Comparison of ENCODE assay signal across 18 cellular contexts in the genomic region with DNA sequence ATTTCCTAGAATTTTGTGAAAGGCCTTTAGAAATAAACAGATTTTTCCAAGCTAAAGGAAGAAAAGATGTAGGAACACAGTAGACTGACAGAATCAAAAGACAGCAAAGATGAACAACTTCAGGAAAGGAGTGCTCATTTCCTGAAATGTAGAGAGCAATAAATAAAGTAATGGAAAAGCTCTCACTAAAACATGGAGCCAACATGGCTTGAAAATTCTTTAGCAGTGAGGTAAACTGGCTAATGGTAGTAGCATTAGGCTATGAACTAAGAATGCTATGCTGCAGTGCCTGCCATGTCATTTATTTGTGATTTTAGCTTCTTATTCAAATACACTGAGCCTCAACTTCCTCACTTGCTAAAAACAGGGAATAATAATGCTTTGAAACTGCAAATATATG.
DNase-seq lines count a peak whose midpoint lies in the region; TF ChIP-seq lines count a peak whose summit lies in the region.
"Had no signal": no experiment of that assay in that cellular context is flagged by ENCODE, and none has a peak within 500 bp of the region (broad histone marks: within the 10 kb centered on the region; RNA-seq: fewer than 3 reads in every experiment).

No MANE protein-coding gene starts in this region.

- CTCF ChIA-PET in activated naive CD4-positive, alpha-beta T cell treated with anti-CD3 and anti-CD28 coated beads, Interleukin-2, amount 10 ng/mL, durations not matched to agents 7 days and 5 days (lab: Charles Lee): no interaction called here

- H3K36me3 ChIP-seq in mesenchymal stem cell (ENCODE audit: control insufficient read depth in 1 of 2, insufficient read depth in 2 of 2, low read depth in 1 of 2, low read length in 2 of 2) (no peaks in the 10 kb centered on the region), neuronal stem cell (replicated peaks in 1 of 2; ENCODE audit: control insufficient read depth in 2 of 2, insufficient read depth in 2 of 2, low read length in 2 of 2) (no peaks in the 10 kb centered on the region)
- H3K36me3 ChIP-seq: cardiac muscle cell, uterus had no signal

- H3K4me1 Mint-ChIP-seq in activated naive CD4-positive, alpha-beta T cell treated with anti-CD3 and anti-CD28 coated beads, Interleukin-2, amount 10 ng/mL, durations not matched to agents 7 days and 5 days: no peaks in the 10 kb centered on the region
- H3K4me1 Mint-ChIP-seq: activated naive CD8-positive, alpha-beta T cell treated with anti-CD3 and anti-CD28 coated beads for 36 hours had no signal

- H3K27me3 ChIP-seq in mesenchymal stem cell (ENCODE audit: control insufficient read depth in 1 of 2, insufficient read depth in 1 of 2, low read length in 2 of 2) (no peaks in the 10 kb centered on the region), neuronal stem cell (ENCODE audit: control insufficient read depth in 3 of 3, insufficient read depth in 3 of 3, low read depth in 1 of 3, low read length in 3 of 3) (no peaks in the 10 kb centered on the region)
- H3K27me3 ChIP-seq: cardiac muscle cell, uterus had no signal

- H3K23ac ChIP-seq in mesenchymal stem cell (ENCODE audit: low read length in 2 of 2): no peak overlapping the region
- no peak overlapping the region for H3K23ac ChIP-seq in neuronal stem cell (ENCODE audit: low read depth, low read length, poor library complexity)

- no peak overlapping the region for H4K8ac ChIP-seq in mesenchymal stem cell (ENCODE audit: low read length)
- no peak overlapping the region for H4K8ac ChIP-seq in neuronal stem cell (ENCODE audit: low read depth, low read length)

- no peak overlapping the region for H3K14ac ChIP-seq in mesenchymal stem cell (ENCODE audit: low read length in 2 of 2)
- no peak overlapping the region for H3K14ac ChIP-seq in neuronal stem cell (ENCODE audit: low read length)

- no peak overlapping the region for H2AFZ ChIP-seq in mesenchymal stem cell (ENCODE audit: low read depth, low read length)
- H2AFZ ChIP-seq in neuronal stem cell (ENCODE audit: low read length): no peak overlapping the region

- H3K4me3 ChIP-seq in epithelial cell of proximal tubule (ENCODE audit: low read depth, low read length) (no peak overlapping the region), mesenchymal stem cell (ENCODE audit: insufficient read depth in 1 of 2, low read depth in 1 of 2, low read length in 2 of 2) (no peak overlapping the region), neuronal stem cell (ENCODE audit: low read length in 2 of 2) (no peak overlapping the region)
- H3K4me3 ChIP-seq: cardiac muscle cell, psoas muscle, uterus had no signal

- H2BK15ac ChIP-seq in mesenchymal stem cell (ENCODE audit: low read depth, poor library complexity, severe bottlenecking): no peak overlapping the region
- no peak overlapping the region for H2BK15ac ChIP-seq in neuronal stem cell (ENCODE audit: low read length)

- no peak overlapping the region for H3K4me2 ChIP-seq in mesenchymal stem cell (ENCODE audit: low read length, poor library complexity, severe bottlenecking)
- H3K4me2 ChIP-seq in neuronal stem cell (ENCODE audit: insufficient read depth, low read length, poor library complexity, severe bottlenecking): no peak overlapping the region

- H3K9ac ChIP-seq in mesenchymal stem cell (ENCODE audit: low read length): no peak overlapping the region
- no peak overlapping the region for H3K9ac ChIP-seq in neuronal stem cell (ENCODE audit: low read depth, low read length, poor library complexity)

- H3K4me1 ChIP-seq in mesenchymal stem cell (ENCODE audit: control insufficient read depth, insufficient read depth, low read depth, low read length) (peaks cover 2% of the 10 kb centered on the region), neuronal stem cell (ENCODE audit: control insufficient read depth in 2 of 2, insufficient read depth in 1 of 2, low read depth in 1 of 2, low read length in 2 of 2) (no peaks in the 10 kb centered on the region)
- H3K4me1 ChIP-seq: psoas muscle, uterus had no signal

- H3K4ac ChIP-seq in mesenchymal stem cell (ENCODE audit: low read depth in 1 of 2, low read length in 2 of 2) (no peak overlapping the region), neuronal stem cell (ENCODE audit: low read length) (no peak overlapping the region)

- H3K79me1 ChIP-seq in mesenchymal stem cell (replicated peaks; ENCODE audit: low read length, poor library complexity, severe bottlenecking) (no peaks in the 10 kb centered on the region), neuronal stem cell (ENCODE audit: low read depth, low read length) (no peaks in the 10 kb centered on the region)

- DNase-seq in AG08395 (ENCODE audit: low spot score): peak; percentile 36
- DNase-seq in M059J (ENCODE audit: low read depth): peak; percentile 53
- peak; percentile 52 for DNase-seq in epithelial cell of proximal tubule (ENCODE audit: low read depth)
- DNase-seq in mesenchymal stem cell: peak; percentile 67
- no peak for DNase-seq in neuronal stem cell (ENCODE audit: low spot score)
- DNase-seq in NCI-H524 (lab: John Stamatoyannopoulos, UW): no peak
- DNase-seq in NCI-H1092 (lab: John Stamatoyannopoulos, UW): no peak
- no peak for DNase-seq in activated naive CD4-positive, alpha-beta T cell treated with anti-CD3 and anti-CD28 coated beads, Interleukin-2, amount 10 ng/mL, durations not matched to agents 7 days and 5 days
- DNase-seq: activated naive CD8-positive, alpha-beta T cell treated with anti-CD3 and anti-CD28 coated beads for 36 hours; hypothalamus; Karpas-422; kidney; midbrain; NCI-H1048; NCI-H510A treated with DMSO at 0.1 percent for 48 hours; psoas muscle; uterus had no signal

- H3K27ac Mint-ChIP-seq in activated naive CD4-positive, alpha-beta T cell treated with anti-CD3 and anti-CD28 coated beads, Interleukin-2, amount 10 ng/mL, durations not matched to agents 7 days and 5 days: no peak overlapping the region
- H3K27ac Mint-ChIP-seq: activated naive CD8-positive, alpha-beta T cell treated with anti-CD3 and anti-CD28 coated beads for 36 hours had no signal

- H3K9me3 ChIP-seq in mesenchymal stem cell (ENCODE audit: control insufficient read depth, low read length) (no peaks in the 10 kb centered on the region), neuronal stem cell (replicated peaks in 1 of 2; ENCODE audit: control insufficient read depth in 2 of 2, insufficient read depth in 1 of 2, low read depth in 1 of 2, low read length in 2 of 2) (no peaks in the 10 kb centered on the region)
- H3K9me3 ChIP-seq: uterus had no signal

- H3K36me3 Mint-ChIP-seq in activated naive CD4-positive, alpha-beta T cell treated with anti-CD3 and anti-CD28 coated beads, Interleukin-2, amount 10 ng/mL, durations not matched to agents 7 days and 5 days: no peaks in the 10 kb centered on the region
- H3K36me3 Mint-ChIP-seq: activated naive CD8-positive, alpha-beta T cell treated with anti-CD3 and anti-CD28 coated beads for 36 hours had no signal

- H3K18ac ChIP-seq in mesenchymal stem cell (ENCODE audit: low read depth in 1 of 2, low read length in 2 of 2): no peak overlapping the region
- no peak overlapping the region for H3K18ac ChIP-seq in neuronal stem cell (ENCODE audit: low read length)

- H2BK5ac ChIP-seq in mesenchymal stem cell (ENCODE audit: low read depth, low read length, poor library complexity, severe bottlenecking): no peak overlapping the region
- H2BK5ac ChIP-seq in neuronal stem cell (ENCODE audit: low read length): no peak overlapping the region

- no peak for TF ChIP-seq CTCF in epithelial cell of proximal tubule (conservative IDR thresholded peaks at IDR 0.05; ENCODE audit: low read depth, low read length)

- no peaks in the 10 kb centered on the region for H3K9me3 Mint-ChIP-seq in activated naive CD4-positive, alpha-beta T cell treated with anti-CD3 and anti-CD28 coated beads, Interleukin-2, amount 10 ng/mL, durations not matched to agents 7 days and 5 days
- H3K9me3 Mint-ChIP-seq: activated naive CD8-positive, alpha-beta T cell treated with anti-CD3 and anti-CD28 coated beads for 36 hours had no signal

- H2BK12ac ChIP-seq in mesenchymal stem cell (ENCODE audit: low read length in 2 of 2) (no peak overlapping the region), neuronal stem cell (ENCODE audit: low read length) (no peak overlapping the region)

- H2BK120ac ChIP-seq in mesenchymal stem cell (ENCODE audit: low read depth, low read length) (no peak overlapping the region), neuronal stem cell (ENCODE audit: low read depth, low read length) (no peak overlapping the region)

- H4K91ac ChIP-seq in mesenchymal stem cell (ENCODE audit: low read length) (no peak overlapping the region), neuronal stem cell (ENCODE audit: low read depth, low read length, poor library complexity) (no peak overlapping the region)

- H3K27ac ChIP-seq in mesenchymal stem cell (ENCODE audit: low read length, poor library complexity, severe bottlenecking) (no peak overlapping the region), neuronal stem cell (replicated peaks; ENCODE audit: low read length) (no peak overlapping the region)
- H3K27ac ChIP-seq: cardiac muscle cell, psoas muscle, uterus had no signal

- no peaks in the 10 kb centered on the region for H3K27me3 Mint-ChIP-seq in activated naive CD4-positive, alpha-beta T cell treated with anti-CD3 and anti-CD28 coated beads, Interleukin-2, amount 10 ng/mL, durations not matched to agents 7 days and 5 days
- H3K27me3 Mint-ChIP-seq: activated naive CD8-positive, alpha-beta T cell treated with anti-CD3 and anti-CD28 coated beads for 36 hours had no signal

- no peak overlapping the region for H3K4me3 Mint-ChIP-seq in activated naive CD4-positive, alpha-beta T cell treated with anti-CD3 and anti-CD28 coated beads, Interleukin-2, amount 10 ng/mL, durations not matched to agents 7 days and 5 days
- H3K4me3 Mint-ChIP-seq: activated naive CD8-positive, alpha-beta T cell treated with anti-CD3 and anti-CD28 coated beads for 36 hours had no signal

- H2AK5ac ChIP-seq in mesenchymal stem cell (ENCODE audit: low read length, severe bottlenecking): no peak overlapping the region
- no peak overlapping the region for H2AK5ac ChIP-seq in neuronal stem cell (ENCODE audit: low read depth, low read length)

Comparison
In these comparisons a context has a peak if more than half of its experiments do, and no peak if none do; other contexts are left out.
1. DNase-seq: peak in AG08395 (single experiment), M059J (single experiment), epithelial cell of proximal tubule (single experiment) and mesenchymal stem cell (single experiment); none in neuronal stem cell (single experiment), NCI-H524 (0 of 2), NCI-H1092 (single experiment) and activated naive CD4-positive, alpha-beta T cell treated with anti-CD3 and anti-CD28 coated beads, Interleukin-2, amount 10 ng/mL, durations not matched to agents 7 days and 5 days (single experiment).